8 cellular contexts compared by ENCODE assay signal in genomic region chr5:171342362-171343111, GRCh38. TPM values are rescaled to one million over a fixed set of nuclear protein-coding genes. Genes with fewer than 3 reads are reported as not detected.
A peak's percentile ranks its signal among the peaks of the same experiment; 100 is the strongest.
DNase-seq lines count a peak whose midpoint lies in the region; ATAC-seq, FAIRE-seq and TF ChIP-seq lines count a peak whose summit lies in the region.

No MANE protein-coding gene starts in this region.

- no peak overlapping the region for H3K4me3 ChIP-seq in A549

- FAIRE-seq in A549 (lab: Jason Lieb, UNC), result no peak
- peak; percentile 94 for FAIRE-seq in G401.6 (lab: Jason Lieb, UNC)

- 27% methylated on average over 15 of the region's 17 CpGs for WGBS in A549 (ENCODE audit: missing lambda C conversion rate)

- no peak for TF ChIP-seq POLR2A in A549 (IDR thresholded peaks at IDR 0.05; ENCODE audit: low read length)

- DNase-seq in A549 (ENCODE audit: low read depth in 1 of 2, low spot score in 1 of 2) (peak; percentile 40 to 76), NCI-H345 treated with DMSO at 0.1 percent for 48 hours (lab: John Stamatoyannopoulos, UW; ENCODE audit: unreplicated experiment) (peak; percentile 62), left ventricle myocardium superior (no peak), smooth muscle cell of the brain vasculature (ENCODE audit: low read depth, low spot score) (peak; percentile 29)

- H3K9me3 ChIP-seq in A549, result no peaks in the 10 kb centered on the region

- H3K4me2 ChIP-seq in A549, result peak overlapping the region; percentile 45; the same call in 2 of the 3 replicates

- intact Hi-C loops in left ventricle myocardium superior (cut with micrococcal nuclease), result no loop called here

- no peaks in the 10 kb centered on the region for H3K9me3 Mint-ChIP-seq in activated T-helper 17 cell treated with anti-CD3 and anti-CD28 coated beads, Interleukin-2, amount 50 U/mL, for 72 hours

- no peak overlapping the region for H3K4me3 Mint-ChIP-seq in activated T-helper 17 cell treated with anti-CD3 and anti-CD28 coated beads, Interleukin-2, amount 50 U/mL, for 72 hours

- H3K36me3 Mint-ChIP-seq in activated T-helper 17 cell treated with anti-CD3 and anti-CD28 coated beads, Interleukin-2, amount 50 U/mL, for 72 hours (ENCODE audit: low read depth), result no peaks in the 10 kb centered on the region

- H3K27me3 Mint-ChIP-seq in activated T-helper 17 cell treated with anti-CD3 and anti-CD28 coated beads, Interleukin-2, amount 50 U/mL, for 72 hours, result peaks cover 12% of the 10 kb centered on the region

- no peaks in the 10 kb centered on the region for H3K4me1 Mint-ChIP-seq in activated T-helper 17 cell treated with anti-CD3 and anti-CD28 coated beads, Interleukin-2, amount 50 U/mL, for 72 hours

- ATAC-seq in A549 (peak; percentile 96 to 98), HG02884 (IDR thresholded peaks at IDR 0.05; ENCODE audit: unreplicated experiment) (peak; percentile 86), left ventricle myocardium superior (peak; percentile 41), GM18870 (IDR thresholded peaks at IDR 0.05; ENCODE audit: unreplicated experiment) (no peak)
- peak; percentile 54 for ATAC-seq in activated T-helper 17 cell treated with anti-CD3 and anti-CD28 coated beads, Interleukin-2, amount 50 U/mL, for 72 hours (replicated peaks)

- no peak overlapping the region for H3K27ac Mint-ChIP-seq in activated T-helper 17 cell treated with anti-CD3 and anti-CD28 coated beads, Interleukin-2, amount 50 U/mL, for 72 hours

- no peak overlapping the region for H3K27ac ChIP-seq in A549

- TF ChIP-seq EP300 in A549 (IDR thresholded peaks at IDR 0.05), result no peak

- H3K4me1 ChIP-seq in A549, result 0 out of 3 replicates have a peak, but pooled peaks cover 1% of the 10 kb centered on the region

- peak; percentile 64 to 81 for TF ChIP-seq RAD21 in A549 (conservative IDR thresholded peaks at IDR 0.05 in 1 of 2, IDR thresholded peaks at IDR 0.05 in 1 of 2)

- TF ChIP-seq CTCF in A549 (IDR thresholded peaks at IDR 0.05), result peak; percentile 84

- POLR2A ChIA-PET in A549 (lab: Yijun Ruan, JAX), result no interaction called here

- CTCF ChIA-PET in A549 (lab: Yijun Ruan, JAX), result interaction anchor here (0.6 to 14.8 kb wide), 45 partner anchors 10 to 704 kb away, joined by 3 to 239 read pairs (median 5); partner anchors contain the start of genes FGF18 and TLX3

TF ChIP-seq in A549, 52 proteins besides CTCF, POLR2A, EP300 and RAD21:
- TF ChIP-seq REST (IDR thresholded peaks at IDR 0.05) (no peak), BCL3 (IDR thresholded peaks at IDR 0.05) (no peak), SMC3 (IDR thresholded peaks at IDR 0.05) (peak; percentile 69; the same call in 2 of the 3 replicates)

RNA-seq across cellular contexts. Expression of gene TLX3, which starts 33.5 kb away (rescaled TPM):
- not detected in 2 replicates for polyA plus RNA-seq in A549 (2011; rRNA removed)
- polyA plus RNA-seq in A549 (2012; cell fraction: cytosol; rRNA removed), result not detected in 2 replicates
- polyA plus RNA-seq in A549 (2012; cell fraction: nucleus; rRNA removed), result not detected in 2 replicates
- polyA plus RNA-seq in A549 (2017; fragmentation: RNase III; extraction: RNeasy Plus Mini Kit Qiagen cat#74134 plus additional on column Dnase treatment), result not detected in 3 replicates
- polyA minus RNA-seq in A549 (2011; rRNA and poly(A)+ RNA removed), result not detected in 2 replicates
- total RNA-seq in activated T-helper 17 cell treated with anti-CD3 and anti-CD28 coated beads, Interleukin-2, amount 50 U/mL, for 72 hours, result not detected
- total RNA-seq in left ventricle myocardium superior, result not detected

RNA-seq across cellular contexts. Expression of gene NPM1, which starts 45.1 kb away (rescaled TPM):
- 2,566 and 3,380 TPM in 2 replicates for polyA plus RNA-seq in A549 (2011; rRNA removed)
- polyA plus RNA-seq in A549 (2012; cell fraction: cytosol; rRNA removed), result 3,631 and 5,963 TPM in 2 replicates
- polyA plus RNA-seq in A549 (2012; cell fraction: nucleus; rRNA removed), result 379 and 644 TPM in 2 replicates
- 4,830 to 6,153 TPM (median 5,196 TPM) in 3 replicates for polyA plus RNA-seq in A549 (2017; fragmentation: RNase III; extraction: RNeasy Plus Mini Kit Qiagen cat#74134 plus additional on column Dnase treatment)
- polyA minus RNA-seq in A549 (2011; rRNA and poly(A)+ RNA removed), result 928 and 1,367 TPM in 2 replicates
- 1,000 to 10,000 TPM; 1,980 to 2,963 TPM for total RNA-seq in activated T-helper 17 cell treated with anti-CD3 and anti-CD28 coated beads, Interleukin-2, amount 50 U/mL, for 72 hours
- 420 TPM for total RNA-seq in left ventricle myocardium superior
